11 cellular contexts compared by ENCODE assay signal in genomic region chr14:58864751-58865519, GRCh38.
DNase-seq lines count a peak whose midpoint lies in the region; ATAC-seq, FAIRE-seq and TF ChIP-seq lines count a peak whose summit lies in the region.
"Had no signal": no experiment of that assay in that cellular context is flagged by ENCODE, and none has a peak within 500 bp of the region (broad histone marks: within the 10 kb centered on the region; RNA-seq: fewer than 3 reads in every experiment).

No MANE protein-coding gene starts in this region.

- no peaks in the 10 kb centered on the region for H3K36me3 Mint-ChIP-seq in activated naive CD4-positive, alpha-beta T cell treated with anti-CD3 and anti-CD28 coated beads for 36 hours (ENCODE audit: low read depth)
- no peaks in the 10 kb centered on the region for H3K36me3 Mint-ChIP-seq in natural killer cell

- H3K4me3 ChIP-seq in keratinocyte (ENCODE audit: control insufficient read depth in 2 of 3, extremely low read depth in 1 of 3, insufficient read depth in 2 of 3, low read depth in 1 of 3, low read length in 3 of 3) = no peak overlapping the region

- H4K20me1 ChIP-seq in keratinocyte (ENCODE audit: control insufficient read depth, extremely low read depth, insufficient read depth, low read length) = no peaks in the 10 kb centered on the region

- no peak overlapping the region for H3K27ac Mint-ChIP-seq in activated naive CD4-positive, alpha-beta T cell treated with anti-CD3 and anti-CD28 coated beads for 36 hours
- H3K27ac Mint-ChIP-seq in natural killer cell = no peak overlapping the region
- H3K27ac Mint-ChIP-seq: stimulated activated naive CD8-positive, alpha-beta T cell treated with anti-CD3 and anti-CD28 coated beads, Interleukin-15, amount 100 ng/mL, for 72 hours had no signal

- H3K27me3 Mint-ChIP-seq in activated naive CD4-positive, alpha-beta T cell treated with anti-CD3 and anti-CD28 coated beads for 36 hours (ENCODE audit: low read depth) = no peaks in the 10 kb centered on the region
- H3K27me3 Mint-ChIP-seq in natural killer cell (ENCODE audit: low read depth in 2 of 2) = no peaks in the 10 kb centered on the region

- no peaks in the 10 kb centered on the region for H3K9me1 ChIP-seq in keratinocyte (ENCODE audit: control insufficient read depth, extremely low read depth, insufficient read depth, low read length)

- FAIRE-seq in keratinocyte (lab: Jason Lieb, UNC) = no peak

- TF ChIP-seq CTCF in keratinocyte (optimal IDR thresholded peaks at IDR 0.05 in 1 of 3, IDR thresholded peaks at IDR 0.05 in 1 of 3, conservative IDR thresholded peaks at IDR 0.05 in 1 of 3; ENCODE audit: extremely low read depth in 1 of 3, insufficient read depth in 2 of 3, low read length in 3 of 3) (no peak), natural killer cell (IDR thresholded peaks at IDR 0.05) (no peak)

- peak overlapping the region; percentile 30 for H2AFZ ChIP-seq in keratinocyte (ENCODE audit: control insufficient read depth, low read length)

- no peaks in the 10 kb centered on the region for H3K9me3 ChIP-seq in keratinocyte (ENCODE audit: control insufficient read depth, low read depth, low read length)

- peak overlapping the region; percentile 23 for H3K4me2 ChIP-seq in keratinocyte (ENCODE audit: control insufficient read depth, extremely low read depth, insufficient read depth, low read depth, low read length)

- H3K27ac ChIP-seq in keratinocyte (ENCODE audit: control insufficient read depth, insufficient read depth, low read length) = no peak overlapping the region

- no peak overlapping the region for H3K9ac ChIP-seq in keratinocyte (ENCODE audit: control insufficient read depth, extremely low read depth, insufficient read depth, low read length)

- no peaks in the 10 kb centered on the region for H3K4me1 Mint-ChIP-seq in activated naive CD4-positive, alpha-beta T cell treated with anti-CD3 and anti-CD28 coated beads for 36 hours (ENCODE audit: low read depth)
- H3K4me1 Mint-ChIP-seq in natural killer cell = no peaks in the 10 kb centered on the region
- H3K4me1 Mint-ChIP-seq: naive thymus-derived CD4-positive, alpha-beta T cell; stimulated activated naive CD8-positive, alpha-beta T cell treated with anti-CD3 and anti-CD28 coated beads, Interleukin-15, amount 100 ng/mL, for 72 hours had no signal

- dilution Hi-C loops in keratinocyte (cut with MboI; ENCODE audit: extremely low pct_ligation_motif_present, low sequenced_read_pairs) = no loop called here

- intact Hi-C loops in Right ventricle myocardium inferior (cut with DNase I) = no loop called here
- intact Hi-C loops in cardiac septum (cut with DNase I) = no loop called here
- intact Hi-C loops in activated naive CD4-positive, alpha-beta T cell treated with anti-CD3 and anti-CD28 coated beads for 36 hours (cut with micrococcal nuclease) = no loop called here
- intact Hi-C loops in natural killer cell (cut with micrococcal nuclease) = no loop called here

- DNase-seq in Right ventricle myocardium inferior (ENCODE audit: missing footprints) = no peak
- DNase-seq in cardiac septum (ENCODE audit: low spot score) = no peak
- DNase-seq in cerebellar cortex (ENCODE audit: low spot score) = peak; percentile 89
- DNase-seq in keratinocyte (ENCODE audit: low read depth, low spot score) = no peak
- DNase-seq in stimulated activated CD4-positive, alpha-beta T cell treated with anti-CD3 and anti-CD28 coated beads, Interleukin-2, amount 100 ng/mL, for 48 hours = no peak
- no peak for DNase-seq in activated naive CD4-positive, alpha-beta T cell treated with anti-CD3 and anti-CD28 coated beads for 36 hours
- no peak for DNase-seq in natural killer cell
- DNase-seq: 8988T; naive thymus-derived CD4-positive, alpha-beta T cell; stimulated activated naive CD8-positive, alpha-beta T cell treated with anti-CD3 and anti-CD28 coated beads, Interleukin-15, amount 100 ng/mL, for 72 hours had no signal

- no peak overlapping the region for H3K4me3 Mint-ChIP-seq in activated naive CD4-positive, alpha-beta T cell treated with anti-CD3 and anti-CD28 coated beads for 36 hours
- H3K4me3 Mint-ChIP-seq in natural killer cell = no peak overlapping the region
- H3K4me3 Mint-ChIP-seq: naive thymus-derived CD4-positive, alpha-beta T cell; stimulated activated naive CD8-positive, alpha-beta T cell treated with anti-CD3 and anti-CD28 coated beads, Interleukin-15, amount 100 ng/mL, for 72 hours had no signal

- H3K4me1 ChIP-seq in keratinocyte (ENCODE audit: control insufficient read depth, extremely low read depth, insufficient read depth, low read length) = peaks cover 3% of the 10 kb centered on the region

- H3K9me3 Mint-ChIP-seq in activated naive CD4-positive, alpha-beta T cell treated with anti-CD3 and anti-CD28 coated beads for 36 hours = no peaks in the 10 kb centered on the region
- peaks cover 0 to 6% of the 10 kb centered on the region in 2 donors for H3K9me3 Mint-ChIP-seq in natural killer cell

- no peaks in the 10 kb centered on the region for H3K79me2 ChIP-seq in keratinocyte (ENCODE audit: control insufficient read depth, insufficient read depth, low read length)

- ATAC-seq in Right ventricle myocardium inferior (peak; percentile 74), HG03460 (IDR thresholded peaks at IDR 0.05; ENCODE audit: unreplicated experiment) (no peak), natural killer cell (no peak)
- ATAC-seq: naive thymus-derived CD4-positive, alpha-beta T cell; stimulated activated naive CD8-positive, alpha-beta T cell treated with anti-CD3 and anti-CD28 coated beads, Interleukin-15, amount 100 ng/mL, for 72 hours had no signal

- H3K36me3 ChIP-seq in keratinocyte (ENCODE audit: control insufficient read depth in 2 of 2, extremely low read depth in 1 of 2, insufficient read depth in 2 of 2, low read length in 2 of 2) = no peaks in the 10 kb centered on the region

- CTCF ChIA-PET in activated naive CD4-positive, alpha-beta T cell treated with anti-CD3 and anti-CD28 coated beads for 36 hours (lab: Charles Lee) = no interaction called here

- H3K27me3 ChIP-seq in keratinocyte (ENCODE audit: control insufficient read depth, extremely low read depth, insufficient read depth, low read length) = no peaks in the 10 kb centered on the region
